20 cellular contexts compared by ENCODE assay signal in the genomic region with DNA sequence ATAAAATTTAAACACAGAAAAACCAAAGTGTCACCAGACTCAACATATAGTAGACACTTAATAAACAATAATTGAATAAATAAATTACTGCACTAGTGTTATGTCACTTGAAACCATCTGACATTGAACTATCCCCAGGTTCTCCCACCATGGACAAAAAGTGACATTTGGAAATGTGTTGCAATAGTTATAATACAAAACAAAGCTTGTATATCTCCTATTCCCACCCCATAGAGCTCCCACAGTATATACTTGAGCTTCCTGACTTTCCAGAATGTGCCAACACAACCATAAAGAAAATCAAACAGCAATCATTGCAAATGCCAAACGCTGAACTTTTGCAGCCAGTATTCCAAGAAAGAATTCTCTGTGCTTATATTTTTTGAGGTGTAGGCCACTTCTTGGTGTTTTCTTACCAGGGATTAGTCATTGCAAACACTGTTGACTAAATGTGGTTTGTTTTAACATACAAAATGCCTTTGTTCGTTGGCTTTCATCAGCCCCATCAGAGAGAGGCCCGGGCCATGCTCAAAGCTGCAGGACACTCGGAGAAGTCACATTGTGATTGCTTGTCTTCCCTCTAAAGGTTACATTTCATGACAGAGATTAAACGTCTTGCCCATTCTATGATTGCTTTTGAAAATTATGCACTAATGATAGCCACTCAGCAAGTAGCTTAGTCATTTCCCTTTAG. TPM values are rescaled to one million over a fixed set of nuclear protein-coding genes. Genes with fewer than 3 reads are reported as not detected.
DNase-seq lines count a peak whose midpoint lies in the region; ATAC-seq, FAIRE-seq and TF ChIP-seq lines count a peak whose summit lies in the region.
"Had no signal": no experiment of that assay in that cellular context is flagged by ENCODE, and none has a peak within 500 bp of the region (broad histone marks: within the 10 kb centered on the region; RNA-seq: fewer than 3 reads in every experiment).

No MANE protein-coding gene starts in this region.

- H3K79me1 ChIP-seq in mesenchymal stem cell (replicated peaks; ENCODE audit: low read length, poor library complexity, severe bottlenecking), result no peaks in the 10 kb centered on the region

- H3K9ac ChIP-seq in mesenchymal stem cell (ENCODE audit: low read length) (no peak overlapping the region), MM.1S (ENCODE audit: low read length) (no peak overlapping the region)
- H3K9ac ChIP-seq: KMS-11 had no signal

- H3K18ac ChIP-seq in mesenchymal stem cell (ENCODE audit: low read depth in 1 of 2, low read length in 2 of 2), result no peak overlapping the region

- no peak overlapping the region for H3K23ac ChIP-seq in mesenchymal stem cell (ENCODE audit: low read length in 2 of 2)

- H3K9me3 ChIP-seq in mesenchymal stem cell (ENCODE audit: control insufficient read depth, low read length) (no peaks in the 10 kb centered on the region), MM.1S (replicated peaks; ENCODE audit: insufficient read depth, low read length) (no peaks in the 10 kb centered on the region)
- H3K9me3 ChIP-seq: vagina had no signal

- no peak overlapping the region for H4K91ac ChIP-seq in mesenchymal stem cell (ENCODE audit: low read length)

- WGBS in mesenchymal stem cell, result 8% methylated on average over 5 of the region's 5 CpGs

- H3K4me3 Mint-ChIP-seq in stimulated activated naive B cell treated with anti-CD40 and anti-IgM and Interleukin-4, amounts not matched to agents 10 μg/mL and 1 μg/mL and 100 μg/mL, for 72 hours, result no peak overlapping the region
- H3K4me3 Mint-ChIP-seq: activated naive CD8-positive, alpha-beta T cell; central memory CD8-positive, alpha-beta T cell; stimulated activated naive CD8-positive, alpha-beta T cell treated with anti-CD3 and anti-CD28 coated beads, Interleukin-15, amount 100 ng/mL, for 72 hours had no signal

- no peak overlapping the region for H3K4me3 ChIP-seq in bronchial epithelial cell (ENCODE audit: low read depth, low read length)
- H3K4me3 ChIP-seq in mesenchymal stem cell (ENCODE audit: insufficient read depth in 1 of 2, low read depth in 1 of 2, low read length in 2 of 2), result no peak overlapping the region
- no peak overlapping the region for H3K4me3 ChIP-seq in MM.1S (ENCODE audit: low read length)
- H3K4me3 ChIP-seq: vagina had no signal

- no peaks in the 10 kb centered on the region for H3K27me3 ChIP-seq in bronchial epithelial cell (ENCODE audit: control insufficient read depth, insufficient read depth, low read length)
- no peaks in the 10 kb centered on the region for H3K27me3 ChIP-seq in mesenchymal stem cell (ENCODE audit: control insufficient read depth in 1 of 2, insufficient read depth in 1 of 2, low read length in 2 of 2)
- no peaks in the 10 kb centered on the region for H3K27me3 ChIP-seq in MM.1S (replicated peaks; ENCODE audit: insufficient read depth, low read length)
- H3K27me3 ChIP-seq: vagina had no signal

- H3K14ac ChIP-seq in mesenchymal stem cell (ENCODE audit: low read length in 2 of 2), result no peak overlapping the region

- ATAC-seq in stimulated activated naive B cell treated with anti-CD40 and anti-IgM and Interleukin-4, amounts not matched to agents 10 μg/mL and 1 μg/mL and 100 μg/mL, for 72 hours (replicated peaks), result no peak
- no peak for ATAC-seq in GM21717 (IDR thresholded peaks at IDR 0.05; ENCODE audit: unreplicated experiment)
- no peak for ATAC-seq in GM21723 (IDR thresholded peaks at IDR 0.05; ENCODE audit: unreplicated experiment)
- ATAC-seq: stimulated activated naive CD8-positive, alpha-beta T cell treated with anti-CD3 and anti-CD28 coated beads, Interleukin-15, amount 100 ng/mL, for 72 hours had no signal

- H4K20me1 ChIP-seq in MM.1S (ENCODE audit: insufficient read depth, low read length), result no peaks in the 10 kb centered on the region

- no peaks in the 10 kb centered on the region for H3K9me2 ChIP-seq in MM.1S (replicated peaks; ENCODE audit: insufficient read depth, low read length)

- peaks cover 0 to 4% of the 10 kb centered on the region in 2 donors for H3K9me3 Mint-ChIP-seq in stimulated activated naive B cell treated with anti-CD40 and anti-IgM and Interleukin-4, amounts not matched to agents 10 μg/mL and 1 μg/mL and 100 μg/mL, for 72 hours

- H3K4me2 ChIP-seq in mesenchymal stem cell (ENCODE audit: low read length, poor library complexity, severe bottlenecking) (no peak overlapping the region), MM.1S (ENCODE audit: low read depth, low read length) (no peak overlapping the region)
- H3K4me2 ChIP-seq: KMS-11 had no signal

- H3K79me2 ChIP-seq in MM.1S (ENCODE audit: low read length), result peaks cover 19% of the 10 kb centered on the region

- H2AFZ ChIP-seq in mesenchymal stem cell (ENCODE audit: low read depth, low read length) (no peak overlapping the region), MM.1S (ENCODE audit: low read length) (no peak overlapping the region)

- no peak overlapping the region for H3K27ac Mint-ChIP-seq in stimulated activated naive B cell treated with anti-CD40 and anti-IgM and Interleukin-4, amounts not matched to agents 10 μg/mL and 1 μg/mL and 100 μg/mL, for 72 hours
- H3K27ac Mint-ChIP-seq: activated naive CD8-positive, alpha-beta T cell; stimulated activated naive CD8-positive, alpha-beta T cell treated with anti-CD3 and anti-CD28 coated beads, Interleukin-15, amount 100 ng/mL, for 72 hours had no signal

- no peak for FAIRE-seq in bronchial epithelial cell (lab: Jason Lieb, UNC)

- H3K27ac ChIP-seq in mesenchymal stem cell (ENCODE audit: low read length, poor library complexity, severe bottlenecking) (peak overlapping the region; percentile 46), MM.1S (ENCODE audit: low read length) (no peak overlapping the region)
- H3K27ac ChIP-seq: KMS-11, vagina had no signal

- H3K4me1 ChIP-seq in mesenchymal stem cell (ENCODE audit: control insufficient read depth, insufficient read depth, low read depth, low read length), result peaks cover 4% of the 10 kb centered on the region
- H3K4me1 ChIP-seq in MM.1S (ENCODE audit: low read length), result no peaks in the 10 kb centered on the region
- H3K4me1 ChIP-seq: vagina had no signal

- no peaks in the 10 kb centered on the region for H3F3A ChIP-seq in MM.1S (ENCODE audit: insufficient read depth, low read length)

- no peaks in the 10 kb centered on the region for H3K4me1 Mint-ChIP-seq in stimulated activated naive B cell treated with anti-CD40 and anti-IgM and Interleukin-4, amounts not matched to agents 10 μg/mL and 1 μg/mL and 100 μg/mL, for 72 hours
- H3K4me1 Mint-ChIP-seq: central memory CD8-positive, alpha-beta T cell; stimulated activated naive CD8-positive, alpha-beta T cell treated with anti-CD3 and anti-CD28 coated beads, Interleukin-15, amount 100 ng/mL, for 72 hours had no signal

- no peak overlapping the region for H2BK120ac ChIP-seq in mesenchymal stem cell (ENCODE audit: low read depth, low read length)

- no peak overlapping the region for H2AK5ac ChIP-seq in mesenchymal stem cell (ENCODE audit: low read length, severe bottlenecking)

- H2BK12ac ChIP-seq in mesenchymal stem cell (ENCODE audit: low read length in 2 of 2), result no peak overlapping the region

- H2BK5ac ChIP-seq in mesenchymal stem cell (ENCODE audit: low read depth, low read length, poor library complexity, severe bottlenecking), result no peak overlapping the region

- no peaks in the 10 kb centered on the region for H3K27me3 Mint-ChIP-seq in stimulated activated naive B cell treated with anti-CD40 and anti-IgM and Interleukin-4, amounts not matched to agents 10 μg/mL and 1 μg/mL and 100 μg/mL, for 72 hours
- H3K27me3 Mint-ChIP-seq: activated naive CD8-positive, alpha-beta T cell; central memory CD8-positive, alpha-beta T cell; stimulated activated naive CD8-positive, alpha-beta T cell treated with anti-CD3 and anti-CD28 coated beads, Interleukin-15, amount 100 ng/mL, for 72 hours had no signal

- TF ChIP-seq CTCF in bronchial epithelial cell (IDR thresholded peaks at IDR 0.05; ENCODE audit: insufficient read depth, low read length, severe bottlenecking) (no peak), MM.1S (IDR thresholded peaks at IDR 0.05; ENCODE audit: low read length) (no peak)

- no peak overlapping the region for H3K4ac ChIP-seq in mesenchymal stem cell (ENCODE audit: low read depth in 1 of 2, low read length in 2 of 2)

- peak; percentile 29 for DNase-seq in AG08396 (ENCODE audit: low spot score)
- DNase-seq in HT1080 (ENCODE audit: low read depth), result peak; percentile 87
- peak; percentile 61 for DNase-seq in bronchial epithelial cell (ENCODE audit: low read depth)
- peak; percentile 75 for DNase-seq in mesenchymal stem cell
- no peak for DNase-seq in stimulated activated naive B cell treated with anti-CD40 and anti-IgM and Interleukin-4, amounts not matched to agents 10 μg/mL and 1 μg/mL and 100 μg/mL, for 72 hours
- no peak for DNase-seq in MM.1S
- DNase-seq: activated CD4-positive, alpha-beta T cell treated with anti-CD3 and anti-CD28 coated beads, Interleukin-2, amount 50 U/mL, for 1 hour; activated T-cell treated with anti-CD3 and anti-CD28 coated beads, Interleukin-2, amount 50 U/mL, for 1 hour; NCI-H1436; NCI-H2227 treated with DMSO at 0.1 percent for 48 hours; SHP77; stimulated activated CD4-positive, alpha-beta T cell treated with anti-CD3 and anti-CD28 coated beads, Interleukin-12 subunit alpha, Interleukin-12 subunit beta, amount 100 ng/mL, for 4 hours; stimulated activated naive CD8-positive, alpha-beta T cell treated with anti-CD3 and anti-CD28 coated beads, Interleukin-15, amount 100 ng/mL, for 72 hours; T-helper 9 cell had no signal

- H2BK15ac ChIP-seq in mesenchymal stem cell (ENCODE audit: low read depth, poor library complexity, severe bottlenecking), result no peak overlapping the region

- no peaks in the 10 kb centered on the region for H3K36me3 Mint-ChIP-seq in stimulated activated naive B cell treated with anti-CD40 and anti-IgM and Interleukin-4, amounts not matched to agents 10 μg/mL and 1 μg/mL and 100 μg/mL, for 72 hours
- H3K36me3 Mint-ChIP-seq: activated naive CD8-positive, alpha-beta T cell had no signal

- H3K36me3 ChIP-seq in bronchial epithelial cell (ENCODE audit: control insufficient read depth, insufficient read depth, low read length), result no peaks in the 10 kb centered on the region
- no peaks in the 10 kb centered on the region for H3K36me3 ChIP-seq in mesenchymal stem cell (ENCODE audit: control insufficient read depth in 1 of 2, insufficient read depth in 2 of 2, low read depth in 1 of 2, low read length in 2 of 2)
- H3K36me3 ChIP-seq in MM.1S (replicated peaks; ENCODE audit: insufficient read depth, low read length), result no peaks in the 10 kb centered on the region
- H3K36me3 ChIP-seq: vagina had no signal

- H4K8ac ChIP-seq in mesenchymal stem cell (ENCODE audit: low read length), result no peak overlapping the region

RNA-seq across cellular contexts. Expression of gene PPARGC1A, which starts 33.8 kb away (rescaled TPM):
- total RNA-seq in HT1080 (2014; rRNA removed; shearing (Covaris generic)), result 1.6 and 2.1 TPM in 2 replicates
- 0.27 and 0.68 TPM in 2 replicates for polyA plus RNA-seq in HT1080 (2015; cell fraction: cytosol; rRNA removed)
- 0.54 and 0.75 TPM in 2 replicates for polyA plus RNA-seq in HT1080 (2015; cell fraction: nucleus; rRNA removed)
- 1.6 and 8.7 TPM in 2 replicates for total RNA-seq in bronchial epithelial cell
- 1.0 TPM for polyA plus RNA-seq in mesenchymal stem cell (2013, experiment 1 of 2)
- 1.7 TPM for polyA plus RNA-seq in mesenchymal stem cell (2013, experiment 2 of 2)

Comparison
In these comparisons a context has a peak if more than half of its experiments do, and no peak if none do; other contexts are left out.
1. DNase-seq: peak in AG08396 (single experiment), HT1080 (single experiment), bronchial epithelial cell (single experiment) and mesenchymal stem cell (single experiment); none in stimulated activated naive B cell treated with anti-CD40 and anti-IgM and Interleukin-4, amounts not matched to agents 10 μg/mL and 1 μg/mL and 100 μg/mL, for 72 hours (single experiment) and MM.1S (single experiment).